8 cellular contexts compared by ENCODE assay signal in genomic region chr4:680931-681645, GRCh38. TPM values are rescaled to one million over a fixed set of nuclear protein-coding genes. Genes with fewer than 3 reads are reported as not detected.
A peak's percentile ranks its signal among the peaks of the same experiment; 100 is the strongest.
DNase-seq lines count a peak whose midpoint lies in the region; ATAC-seq and TF ChIP-seq lines count a peak whose summit lies in the region.

No MANE protein-coding gene starts in this region.

- intact Hi-C loops in mammary epithelial cell (cut with micrococcal nuclease): no loop called here
- intact Hi-C loops in left colon (cut with DNase I, micrococcal nuclease): no loop called here

- in situ Hi-C loops in mammary epithelial cell (cut with MboI; ENCODE audit: low sequenced_read_pairs in 2 of 2): no loop called here

- no peaks in the 10 kb centered on the region for H3K36me3 ChIP-seq in mammary epithelial cell (ENCODE audit: insufficient read depth, low read length)

- peak overlapping the region; percentile 78 for H2AFZ ChIP-seq in mammary epithelial cell (ENCODE audit: low read depth, low read length)

- H3K27ac Mint-ChIP-seq in stimulated activated naive CD8-positive, alpha-beta T cell treated with anti-CD3 and anti-CD28 coated beads, Interleukin-15, amount 100 ng/mL, for 72 hours: peak overlapping the region; percentile 34 to 46

- H3K4me1 ChIP-seq in mammary epithelial cell (ENCODE audit: insufficient read depth, low read length): peaks cover 28% of the 10 kb centered on the region

- H3K4me3 Mint-ChIP-seq in stimulated activated naive CD8-positive, alpha-beta T cell treated with anti-CD3 and anti-CD28 coated beads, Interleukin-15, amount 100 ng/mL, for 72 hours: peak overlapping the region; percentile 67 to 76

- no peak overlapping the region for H3K27ac ChIP-seq in mammary epithelial cell (ENCODE audit: insufficient read depth, low read depth, low read length)

- H3K79me2 ChIP-seq in mammary epithelial cell (ENCODE audit: insufficient read depth, low read length): no peaks in the 10 kb centered on the region

- no peaks in the 10 kb centered on the region for H3K9me3 ChIP-seq in mammary epithelial cell (replicated peaks; ENCODE audit: insufficient read depth, low read length)

- H3K4me1 Mint-ChIP-seq in stimulated activated naive CD8-positive, alpha-beta T cell treated with anti-CD3 and anti-CD28 coated beads, Interleukin-15, amount 100 ng/mL, for 72 hours: peaks cover 43% of the 10 kb centered on the region

- WGBS in mammary epithelial cell (ENCODE audit: low coverage, missing lambda C conversion rate): 7% methylated on average over 3 of the region's 62 CpGs

- H4K20me1 ChIP-seq in mammary epithelial cell (ENCODE audit: insufficient read depth, low read length): no peaks in the 10 kb centered on the region

- dilution Hi-C loops in mammary epithelial cell (cut with HindIII; ENCODE audit: low sequenced_read_pairs): no loop called here

- H3K27me3 Mint-ChIP-seq in stimulated activated naive CD8-positive, alpha-beta T cell treated with anti-CD3 and anti-CD28 coated beads, Interleukin-15, amount 100 ng/mL, for 72 hours: peaks cover 17% of the 10 kb centered on the region

- peak overlapping the region in 2 of 3 experiments; percentile 21 to 43 for H3K4me3 ChIP-seq in mammary epithelial cell (replicated peaks in 1 of 3; ENCODE audit: insufficient read depth in 1 of 3, low read depth in 2 of 3, low read length in 3 of 3)

- ATAC-seq in SK-N-SH treated with all-trans-retinoic acid at 6 μM for 48 hours (peak; percentile 38), left colon (peak; percentile 1), HG02884 (IDR thresholded peaks at IDR 0.05; ENCODE audit: unreplicated experiment) (no peak)
- peak; percentile 68 for ATAC-seq in stimulated activated naive CD8-positive, alpha-beta T cell treated with anti-CD3 and anti-CD28 coated beads, Interleukin-15, amount 100 ng/mL, for 72 hours

- peak overlapping the region; percentile 83 for H3K4me2 ChIP-seq in mammary epithelial cell (ENCODE audit: insufficient read depth, low read depth, low read length)

- CTCF ChIA-PET in mammary epithelial cell (lab: Charles Lee; ENCODE audit: low non-redundant PET): no interaction called here

- peak; percentile 45 for DNase-seq in activated T-cell treated with anti-CD3 and anti-CD28 coated beads for 48 hours (ENCODE audit: low read depth)
- DNase-seq in activated T-cell treated with anti-CD3 and anti-CD28 coated beads for 4 hours: no peak
- DNase-seq in mammary epithelial cell: no peak
- peak; percentile 74 for DNase-seq in left colon
- DNase-seq in stimulated activated naive CD8-positive, alpha-beta T cell treated with anti-CD3 and anti-CD28 coated beads, Interleukin-15, amount 100 ng/mL, for 72 hours: peak; percentile 60 to 75
- DNase-seq in NOMO-1 (lab: John Stamatoyannopoulos, UW; ENCODE audit: unreplicated experiment in 2 of 2): no peak

- no peak overlapping the region for H3K9ac ChIP-seq in mammary epithelial cell (ENCODE audit: insufficient read depth, low read length)

- H3K9me3 Mint-ChIP-seq in stimulated activated naive CD8-positive, alpha-beta T cell treated with anti-CD3 and anti-CD28 coated beads, Interleukin-15, amount 100 ng/mL, for 72 hours: no peaks in the 10 kb centered on the region

- TF ChIP-seq CTCF in mammary epithelial cell (conservative IDR thresholded peaks at IDR 0.05 in 1 of 2, IDR thresholded peaks at IDR 0.05 in 1 of 2; ENCODE audit: extremely low read depth in 1 of 2, insufficient read depth in 1 of 2, low read depth in 1 of 2, low read length in 2 of 2): no peak

- no TSS peak for BruUV-seq in mammary epithelial cell (replicated peaks; lab: Mats Ljungman, UMichigan)

- no peaks in the 10 kb centered on the region for H3K27me3 ChIP-seq in mammary epithelial cell (ENCODE audit: insufficient read depth, low read length)

TF ChIP-seq in SK-N-SH treated with all-trans-retinoic acid at 6 μM for 48 hours, 23 proteins besides CTCF, POLR2A, EP300 and RAD21 (continues in another document):
- TF ChIP-seq GLIS3 (CRISPR knock-in tag; IDR thresholded peaks at IDR 0.05) (no peak), ZNF565 (CRISPR knock-in tag; conservative IDR thresholded peaks at IDR 0.05; ENCODE audit: low read depth) (no peak), CSDC2 (CRISPR knock-in tag; IDR thresholded peaks at IDR 0.05) (no peak), ZFP30 (CRISPR knock-in tag; IDR thresholded peaks at IDR 0.05) (no peak), PATZ1 (CRISPR knock-in tag; IDR thresholded peaks at IDR 0.05; ENCODE audit: borderline replicate concordance) (no peak), SNAI2 (CRISPR knock-in tag; IDR thresholded peaks at IDR 0.05) (no peak), ZNF70 (CRISPR knock-in tag; IDR thresholded peaks at IDR 0.05) (no peak), CSRNP3 (CRISPR knock-in tag; IDR thresholded peaks at IDR 0.05) (no peak), ARNTL (CRISPR knock-in tag; IDR thresholded peaks at IDR 0.05; ENCODE audit: borderline replicate concordance, low read depth) (no peak), TCF4 (CRISPR knock-in tag; IDR thresholded peaks at IDR 0.05; ENCODE audit: borderline replicate concordance) (no peak), ZNF8 (CRISPR knock-in tag; IDR thresholded peaks at IDR 0.05) (no peak), CREB5 (CRISPR knock-in tag; IDR thresholded peaks at IDR 0.05; ENCODE audit: low read depth) (no peak)

RNA-seq across cellular contexts. Expression of gene MYL5, which starts 6.7 kb away (rescaled TPM):
- total RNA-seq in mammary epithelial cell (10 to 100 TPM; 11.2 to 31.9 TPM), left colon (10 to 100 TPM; 30.0 to 37.1 TPM)
- 10.7 TPM for polyA plus RNA-seq in mammary epithelial cell
- polyA minus RNA-seq in mammary epithelial cell: not detected

RNA-seq across cellular contexts. Expression of gene ATP5ME, which starts 7.0 kb away (rescaled TPM):
- 100 to 1,000 TPM in 1 of 2 donors, 10 to 100 TPM in 1; 38.7 to 284 TPM for total RNA-seq in mammary epithelial cell
- polyA plus RNA-seq in mammary epithelial cell: 486 TPM
- 109 TPM for polyA minus RNA-seq in mammary epithelial cell
- total RNA-seq in left colon: 100 to 1,000 TPM; 383 to 496 TPM

RNA-seq across cellular contexts. Expression of gene SLC49A3, which starts 7.9 kb away (rescaled TPM):
- total RNA-seq in mammary epithelial cell: under 1 TPM in 1 of 2 donors, not detected in 1; 0.83 TPM
- polyA plus RNA-seq in mammary epithelial cell: not detected
- not detected for polyA minus RNA-seq in mammary epithelial cell
- total RNA-seq in left colon: 10 to 100 TPM; 10.7 to 15.8 TPM

RNA-seq across cellular contexts. Expression of gene PCGF3, which starts 24.5 kb away (rescaled TPM):
- 10 to 100 TPM; 35.0 to 38.2 TPM for total RNA-seq in mammary epithelial cell
- polyA plus RNA-seq in mammary epithelial cell: 34.2 TPM
- 77.3 TPM for polyA minus RNA-seq in mammary epithelial cell
- total RNA-seq in left colon: 10 to 100 TPM; 46.9 to 51.9 TPM

RNA-seq across cellular contexts. Expression of gene PDE6B, which starts 55.7 kb away (rescaled TPM):
- total RNA-seq in mammary epithelial cell: 1 to 10 TPM in 1 of 2 donors, not detected in 1; 3.2 TPM
- not detected for polyA plus RNA-seq in mammary epithelial cell
- not detected for polyA minus RNA-seq in mammary epithelial cell
- 1 to 10 TPM; 1.3 to 1.4 TPM for total RNA-seq in left colon

Comparison
In these comparisons a context has a peak if more than half of its experiments do, and no peak if none do; other contexts are left out.
1. DNase-seq: peak in activated T-cell treated with anti-CD3 and anti-CD28 coated beads for 48 hours (single experiment), left colon (2 of 2) and stimulated activated naive CD8-positive, alpha-beta T cell treated with anti-CD3 and anti-CD28 coated beads, Interleukin-15, amount 100 ng/mL, for 72 hours (2 of 2); none in activated T-cell treated with anti-CD3 and anti-CD28 coated beads for 4 hours (single experiment), mammary epithelial cell (single experiment) and NOMO-1 (0 of 2).
2. RNA of gene SLC49A3, which starts 7.9 kb away (total RNA-seq): 10.7 to 15.8 TPM in left colon; 0.83 TPM in mammary epithelial cell; every median in the first group is over 4 times any median in the second.